ENCODE assay signal across 8 cellular contexts in the genomic region with DNA sequence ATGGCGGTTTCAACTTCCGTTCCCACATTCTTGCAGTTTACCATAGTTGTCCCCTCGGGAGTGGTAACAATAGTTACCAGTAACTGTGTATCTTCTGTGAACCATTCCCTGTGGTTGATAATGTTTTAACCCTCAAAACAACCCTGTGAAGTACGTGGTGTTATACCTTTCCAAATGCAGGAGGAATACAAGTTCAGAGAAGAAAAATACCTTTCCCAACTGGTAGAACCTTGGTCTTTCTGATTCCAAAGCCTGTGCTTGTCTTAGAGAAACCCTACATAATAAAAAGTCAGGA.
DNase-seq lines count a peak whose midpoint lies in the region; TF ChIP-seq lines count a peak whose summit lies in the region.

No MANE protein-coding gene starts in this region.

- H3K4me3 Mint-ChIP-seq in T-helper 2 cell treated with Interferon-gamma antibody and Interleukin-4, amounts not matched to agents 5 μg/mL and 100 μg/mL, for 36 hours, result peak overlapping the region; percentile 100

- peak overlapping the region; percentile 94 to 99 for H3K4me3 ChIP-seq in duodenal mucosa (ENCODE audit: low read depth in 1 of 2, low read length in 2 of 2)
- H3K4me3 ChIP-seq in neutrophil (ENCODE audit: low read depth in 1 of 2, low read length in 1 of 2), result peak overlapping the region; percentile 91 to 98

- peaks cover 12 to 22% of the 10 kb centered on the region in 2 donors for H3K36me3 ChIP-seq in duodenal mucosa (ENCODE audit: control insufficient read depth in 1 of 2, insufficient read depth in 2 of 2, low read length in 2 of 2)
- peaks cover 24% of the 10 kb centered on the region for H3K36me3 ChIP-seq in neutrophil

- peaks cover 42% of the 10 kb centered on the region for H3K4me1 Mint-ChIP-seq in T-helper 2 cell treated with Interferon-gamma antibody and Interleukin-4, amounts not matched to agents 5 μg/mL and 100 μg/mL, for 36 hours (ENCODE audit: low read depth)

- no peaks in the 10 kb centered on the region for H3K27me3 ChIP-seq in duodenal mucosa (ENCODE audit: control insufficient read depth in 1 of 2, insufficient read depth in 2 of 2, low read length in 2 of 2)
- H3K27me3 ChIP-seq in neutrophil, result no peaks in the 10 kb centered on the region

- H3K27ac Mint-ChIP-seq in T-helper 2 cell treated with Interferon-gamma antibody and Interleukin-4, amounts not matched to agents 5 μg/mL and 100 μg/mL, for 36 hours, result peak overlapping the region; percentile 99

- H3K27ac ChIP-seq in duodenal mucosa (ENCODE audit: low read depth, low read length) (peak overlapping the region; percentile 86), neutrophil (peak overlapping the region; percentile 88)

- H3K4me1 ChIP-seq in duodenal mucosa (ENCODE audit: control insufficient read depth in 1 of 2, insufficient read depth in 2 of 2, low read length in 2 of 2), result peaks cover 31 to 33% of the 10 kb centered on the region in 2 donors
- peaks cover 26 to 36% of the 10 kb centered on the region in 2 experiments for H3K4me1 ChIP-seq in neutrophil (ENCODE audit: control insufficient read depth in 1 of 2, insufficient read depth in 1 of 2, low read depth in 1 of 2, low read length in 1 of 2)

- no peak for TF ChIP-seq CTCF in neutrophil (IDR thresholded peaks at IDR 0.05)

- peaks cover 26% of the 10 kb centered on the region for H3K36me3 Mint-ChIP-seq in T-helper 2 cell treated with Interferon-gamma antibody and Interleukin-4, amounts not matched to agents 5 μg/mL and 100 μg/mL, for 36 hours (ENCODE audit: low read depth)

- H3K9me3 ChIP-seq in duodenal mucosa (ENCODE audit: control insufficient read depth in 1 of 2, low read length in 2 of 2), result no peaks in the 10 kb centered on the region
- no peaks in the 10 kb centered on the region for H3K9me3 ChIP-seq in neutrophil

- no peaks in the 10 kb centered on the region for H3K9me3 Mint-ChIP-seq in T-helper 2 cell treated with Interferon-gamma antibody and Interleukin-4, amounts not matched to agents 5 μg/mL and 100 μg/mL, for 36 hours

- peak overlapping the region; percentile 75 to 83 for H3K9ac ChIP-seq in duodenal mucosa (ENCODE audit: low read depth in 1 of 2, low read length in 2 of 2)

- DNase-seq in T-helper 2 cell treated with Interferon-gamma antibody and Interleukin-4, amounts not matched to agents 5 μg/mL and 100 μg/mL, for 36 hours (ENCODE audit: low spot score), result no peak
- no peak for DNase-seq in T-helper 2 cell
- peak; percentile 41 for DNase-seq in KG1 (lab: John Stamatoyannopoulos, UW)
- DNase-seq in epidermal melanocyte (ENCODE audit: insufficient read length, low spot score), result no peak
- no peak for DNase-seq in HUDEP-2 (lab: John Stamatoyannopoulos, UW; ENCODE audit: unreplicated experiment in 76 of 76)
- DNase-seq in NCI-H1092 (lab: John Stamatoyannopoulos, UW), result no peak

- H3K27me3 Mint-ChIP-seq in T-helper 2 cell treated with Interferon-gamma antibody and Interleukin-4, amounts not matched to agents 5 μg/mL and 100 μg/mL, for 36 hours (ENCODE audit: low read depth), result no peaks in the 10 kb centered on the region
